ENCODE assay signal across 14 cellular contexts in the genomic region with DNA sequence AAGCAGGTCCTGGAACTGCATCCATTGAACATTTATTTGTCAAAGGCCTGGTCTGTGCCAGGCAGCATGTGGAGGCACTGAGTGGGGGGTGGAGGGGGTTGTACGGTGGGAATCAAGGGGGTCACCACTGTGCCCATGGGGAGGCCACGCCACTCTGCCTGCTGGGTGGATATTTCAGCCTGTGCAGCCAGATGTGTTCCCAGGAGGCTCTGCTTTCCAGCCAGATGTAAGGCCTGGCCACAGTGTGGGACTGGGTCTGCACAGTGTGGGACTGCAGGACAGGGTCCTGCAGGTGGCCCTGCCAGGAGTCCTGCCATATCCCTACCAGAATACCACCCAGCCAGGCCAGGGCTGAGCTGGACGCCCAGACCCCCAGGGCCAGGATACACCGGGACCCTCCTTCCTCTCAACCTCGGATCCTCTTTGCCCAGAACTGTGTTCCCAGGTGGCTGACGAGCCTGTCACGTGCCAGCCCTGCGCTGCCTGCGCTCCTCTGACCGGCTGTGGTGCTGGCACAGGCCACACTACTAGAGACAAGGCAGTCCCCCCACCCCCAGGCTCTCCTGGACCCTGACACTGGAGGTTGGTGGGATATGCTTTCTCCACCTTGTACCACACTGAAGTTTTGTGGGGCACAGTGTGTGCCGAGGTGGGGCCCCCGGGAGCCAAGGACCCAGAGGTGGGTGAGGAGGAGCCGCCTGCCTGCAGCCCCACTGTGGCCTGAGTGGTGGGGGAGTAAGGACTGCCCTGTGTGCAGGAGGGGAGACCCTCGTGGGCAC. TPM values are rescaled to one million over a fixed set of nuclear protein-coding genes. Genes with fewer than 3 reads are reported as not detected.
DNase-seq lines count a peak whose midpoint lies in the region; ATAC-seq and TF ChIP-seq lines count a peak whose summit lies in the region.
"Had no signal": no experiment of that assay in that cellular context is flagged by ENCODE, and none has a peak within 500 bp of the region (broad histone marks: within the 10 kb centered on the region; RNA-seq: fewer than 3 reads in every experiment).

No MANE protein-coding gene starts in this region.

- H3K36me3 Mint-ChIP-seq in activated T-cell treated with anti-CD3 and anti-CD28 coated beads, Interleukin-2, amount 50 U/mL, for 24 hours (ENCODE audit: low read depth): peaks cover 92% of the 10 kb centered on the region
- peaks cover 51% of the 10 kb centered on the region for H3K36me3 Mint-ChIP-seq in activated B cell treated with CpG ODN at 0.5 μM for 24 hours (ENCODE audit: low read depth)

- no peak for TF ChIP-seq EP300 in suprapubic skin (IDR thresholded peaks at IDR 0.05)

- no peak for TF ChIP-seq POLR2A in suprapubic skin (IDR thresholded peaks at IDR 0.05)

- H3K27ac ChIP-seq in left lung (peak overlapping the region in 1 of 2 donors; percentile 14), suprapubic skin (peak overlapping the region; percentile 62)
- H3K27ac ChIP-seq: A549, neutrophil, SJSA1 had no signal

- H3K4me1 ChIP-seq in left lung (peaks cover 2 to 42% of the 10 kb centered on the region in 2 donors), suprapubic skin (peaks cover 70% of the 10 kb centered on the region)
- H3K4me1 ChIP-seq: SJSA1 had no signal

- peak overlapping the region; percentile 82 for H3K27ac Mint-ChIP-seq in activated T-cell treated with anti-CD3 and anti-CD28 coated beads, Interleukin-2, amount 50 U/mL, for 24 hours
- peak overlapping the region; percentile 56 for H3K27ac Mint-ChIP-seq in activated B cell treated with CpG ODN at 0.5 μM for 24 hours

- H3K4me3 ChIP-seq in left lung (no peak overlapping the region), suprapubic skin (no peak overlapping the region)
- H3K4me3 ChIP-seq: A549, SJSA1, thyroid gland had no signal

- H3K27me3 Mint-ChIP-seq in activated T-cell treated with anti-CD3 and anti-CD28 coated beads, Interleukin-2, amount 50 U/mL, for 24 hours: no peaks in the 10 kb centered on the region
- H3K27me3 Mint-ChIP-seq in activated B cell treated with CpG ODN at 0.5 μM for 24 hours: no peaks in the 10 kb centered on the region

- H3K4me3 Mint-ChIP-seq in activated T-cell treated with anti-CD3 and anti-CD28 coated beads, Interleukin-2, amount 50 U/mL, for 24 hours: no peak overlapping the region
- H3K4me3 Mint-ChIP-seq in activated B cell treated with CpG ODN at 0.5 μM for 24 hours: no peak overlapping the region

- intact Hi-C loops in activated B cell treated with CpG ODN at 0.5 μM for 24 hours (cut with micrococcal nuclease): no loop called here
- intact Hi-C loops in left lung (cut with DNase I): loop anchor here in 1 of 2 donors (10.0 kb wide), 1 partner anchor 123 kb away; no protein-coding TSS in a partner anchor

- POLR2A ChIA-PET in activated B cell treated with CpG ODN at 0.5 μM for 24 hours (lab: Charles Lee): no interaction called here

- H3K27me3 ChIP-seq in left lung: no peaks in the 10 kb centered on the region
- no peaks in the 10 kb centered on the region for H3K27me3 ChIP-seq in suprapubic skin
- H3K27me3 ChIP-seq: neutrophil, SJSA1, thyroid gland had no signal

- H3K9me3 ChIP-seq in left lung (no peaks in the 10 kb centered on the region), suprapubic skin (no peaks in the 10 kb centered on the region)
- H3K9me3 ChIP-seq: A549, neutrophil, SJSA1, thyroid gland had no signal

- WGBS in suprapubic skin: 85% methylated on average over 8 of the region's 14 CpGs

- TF ChIP-seq CTCF in activated B cell treated with CpG ODN at 0.5 μM for 24 hours (IDR thresholded peaks at IDR 0.05): no peak
- TF ChIP-seq CTCF in left lung (IDR thresholded peaks at IDR 0.05): no peak
- no peak for TF ChIP-seq CTCF in suprapubic skin (IDR thresholded peaks at IDR 0.05)

- H3K9me3 Mint-ChIP-seq in activated T-cell treated with anti-CD3 and anti-CD28 coated beads, Interleukin-2, amount 50 U/mL, for 24 hours: no peaks in the 10 kb centered on the region
- H3K9me3 Mint-ChIP-seq in activated B cell treated with CpG ODN at 0.5 μM for 24 hours: no peaks in the 10 kb centered on the region

- DNase-seq in activated T-cell treated with anti-CD3 and anti-CD28 coated beads, Interleukin-2, amount 50 U/mL, for 24 hours: no peak
- DNase-seq in activated T-cell treated with anti-CD3 and anti-CD28 coated beads for 4 hours: no peak
- no peak for DNase-seq in activated B cell treated with CpG ODN at 0.5 μM for 24 hours
- peak; percentile 27 to 45 for DNase-seq in left lung
- peak in 1 of 2 donors; percentile 61 for DNase-seq in suprapubic skin (ENCODE audit: low spot score in 2 of 2)
- no peak for DNase-seq in C1 segment of cervical spinal cord (lab: John Stamatoyannopoulos, UW)
- DNase-seq: activated CD4-positive, alpha-beta T cell treated with anti-CD3 and anti-CD28 coated beads for 4 hours; NCI-H2227 treated with DMSO at 0.1 percent for 48 hours; thyroid gland had no signal

- peaks cover 0 to 94% of the 10 kb centered on the region in 2 donors for H3K36me3 ChIP-seq in left lung
- peaks cover 73% of the 10 kb centered on the region for H3K36me3 ChIP-seq in suprapubic skin

- ATAC-seq in activated B cell treated with CpG ODN at 0.5 μM for 24 hours (ENCODE audit: low read depth): no peak
- ATAC-seq in left lung: no peak
- no peak for ATAC-seq in GM21723 (IDR thresholded peaks at IDR 0.05; ENCODE audit: unreplicated experiment)
- ATAC-seq in GM21619 (IDR thresholded peaks at IDR 0.05; ENCODE audit: unreplicated experiment): no peak

- H3K4me1 Mint-ChIP-seq in activated T-cell treated with anti-CD3 and anti-CD28 coated beads, Interleukin-2, amount 50 U/mL, for 24 hours (ENCODE audit: low read depth): peaks cover 7% of the 10 kb centered on the region
- peaks cover 64% of the 10 kb centered on the region for H3K4me1 Mint-ChIP-seq in activated B cell treated with CpG ODN at 0.5 μM for 24 hours

- CTCF ChIA-PET in activated B cell treated with CpG ODN at 0.5 μM for 24 hours (lab: Charles Lee): no interaction called here

RNA-seq across cellular contexts. Expression of gene XRCC3, which starts 17.5 kb away (rescaled TPM):
- total RNA-seq in activated B cell treated with CpG ODN at 0.5 μM for 24 hours (23.5 and 26.0 TPM in 2 replicates), left lung (10 to 100 TPM in 1 of 2 donors, 1 to 10 TPM in 1; 9.2 to 10.7 TPM), suprapubic skin (10 to 100 TPM in 3 of 4 donors, 1 to 10 TPM in 1; 7.5 to 20.5 (median 19.5) TPM)

RNA-seq across cellular contexts. Expression of gene ZFYVE21, which starts 17.8 kb away (rescaled TPM):
- 12.4 and 16.7 TPM in 2 replicates for total RNA-seq in activated B cell treated with CpG ODN at 0.5 μM for 24 hours
- total RNA-seq in left lung: 10 to 100 TPM; 42.8 to 57.4 TPM
- 100 to 1,000 TPM; 168 to 190 (median 177) TPM for total RNA-seq in suprapubic skin

Comparison
In these comparisons a context has a peak if more than half of its experiments do, and no peak if none do; other contexts are left out.
1. DNase-seq: peak in left lung (2 of 2); none in activated T-cell treated with anti-CD3 and anti-CD28 coated beads, Interleukin-2, amount 50 U/mL, for 24 hours (single experiment), activated T-cell treated with anti-CD3 and anti-CD28 coated beads for 4 hours (single experiment), activated B cell treated with CpG ODN at 0.5 μM for 24 hours (single experiment) and C1 segment of cervical spinal cord (0 of 14).